Comparison of ENCODE assay signal across 19 cellular contexts in the genomic region with DNA sequence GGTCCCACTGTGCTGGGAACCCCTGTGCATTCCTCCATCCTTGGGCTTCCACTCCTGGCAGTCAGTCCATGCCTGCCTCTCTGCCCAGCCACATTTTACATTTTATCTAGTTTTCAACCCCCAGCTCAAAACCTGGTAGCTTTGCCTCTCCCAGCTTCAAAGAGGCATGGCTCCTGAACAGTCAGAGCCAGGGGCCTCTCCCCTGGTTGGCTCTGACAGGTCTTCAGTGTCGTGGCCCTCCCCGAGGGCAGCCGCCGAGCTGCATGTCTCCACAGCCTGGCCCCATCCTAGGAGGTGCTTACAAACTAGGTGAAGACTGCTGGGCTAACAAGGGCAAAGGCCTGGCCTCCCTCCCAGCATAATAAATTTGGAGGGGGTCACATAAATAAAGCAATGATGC. TPM values are rescaled to one million over a fixed set of nuclear protein-coding genes. Genes with fewer than 3 reads are reported as not detected.
"Had no signal": no experiment of that assay in that cellular context is flagged by ENCODE, and none has a peak within 500 bp of the region (broad histone marks: within the 10 kb centered on the region; RNA-seq: fewer than 3 reads in every experiment).

No MANE protein-coding gene starts in this region.

- DNase-seq: activated CD4-positive, alpha-beta T cell treated with anti-CD3 and anti-CD28 coated beads for 36 hours; activated CD8-positive, alpha-beta T cell treated with anti-CD3 and anti-CD28 coated beads for 36 hours; activated effector memory CD4-positive, alpha-beta T cell treated with Interleukin-2 at 50 U/mL for 16 hours; activated naive CD4-positive, alpha-beta T cell treated with anti-CD3 and anti-CD28 coated beads, Interleukin-2, amount 50 U/mL, for 16 hours; activated T-cell treated with anti-CD3 and anti-CD28 coated beads, Interleukin-2, amount 50 U/mL, for 4 hours; cortex of kidney; effector memory CD4-positive, alpha-beta T cell; gastrocnemius medialis; mesendoderm; occipital lobe; right lobe of liver had no signal

- FAIRE-seq: islet of Langerhans had no signal

- H3K4me3 ChIP-seq: cardiac muscle cell, gastrocnemius medialis, right lobe of liver, thoracic aorta had no signal

- ATAC-seq: activated CD4-positive, alpha-beta T cell treated with anti-CD3 and anti-CD28 coated beads for 36 hours; activated CD8-positive, alpha-beta T cell treated with anti-CD3 and anti-CD28 coated beads for 36 hours; activated T-cell treated with anti-CD3 and anti-CD28 coated beads, Interleukin-2, amount 50 U/mL, for 4 hours; gastrocnemius medialis had no signal

- H3K27me3 Mint-ChIP-seq: activated CD4-positive, alpha-beta T cell treated with anti-CD3 and anti-CD28 coated beads for 36 hours; activated CD8-positive, alpha-beta T cell treated with anti-CD3 and anti-CD28 coated beads for 36 hours; progenitor cell of endocrine pancreas; stimulated activated naive CD8-positive, alpha-beta T cell treated with anti-CD3 and anti-CD28 coated beads, Interleukin-15, Interleukin-2, amounts not matched to agents 100 ng/mL and 50 ng/mL, for 24 hours had no signal

- H3K4me1 Mint-ChIP-seq: activated CD4-positive, alpha-beta T cell treated with anti-CD3 and anti-CD28 coated beads for 36 hours had no signal

- H3K36me3 ChIP-seq: cardiac muscle cell, gastrocnemius medialis, right lobe of liver, thoracic aorta had no signal

- H3K27ac ChIP-seq: cardiac muscle cell, right lobe of liver, thoracic aorta, VCaP had no signal

- H3K9me3 Mint-ChIP-seq: activated CD8-positive, alpha-beta T cell treated with anti-CD3 and anti-CD28 coated beads for 36 hours; activated T-cell treated with anti-CD3 and anti-CD28 coated beads, Interleukin-2, amount 50 U/mL, for 4 hours; natural killer cell treated with Interleukin-12 subunit alpha and Interleukin-12 subunit beta and Interleukin-15 and Interleukin-18, amount 100 ng/mL, for 72 hours; stimulated activated naive CD8-positive, alpha-beta T cell treated with anti-CD3 and anti-CD28 coated beads, Interleukin-15, Interleukin-2, amounts not matched to agents 100 ng/mL and 50 ng/mL, for 24 hours had no signal

- H3K9me3 ChIP-seq: gastrocnemius medialis, right lobe of liver, thoracic aorta had no signal

- H3K4me1 ChIP-seq: right lobe of liver had no signal

- H3K4me3 Mint-ChIP-seq: activated CD4-positive, alpha-beta T cell treated with anti-CD3 and anti-CD28 coated beads for 36 hours; activated CD8-positive, alpha-beta T cell treated with anti-CD3 and anti-CD28 coated beads for 36 hours; activated T-cell treated with anti-CD3 and anti-CD28 coated beads, Interleukin-2, amount 50 U/mL, for 4 hours; natural killer cell treated with Interleukin-12 subunit alpha and Interleukin-12 subunit beta and Interleukin-15 and Interleukin-18, amount 100 ng/mL, for 72 hours; stimulated activated naive CD8-positive, alpha-beta T cell treated with anti-CD3 and anti-CD28 coated beads, Interleukin-15, Interleukin-2, amounts not matched to agents 100 ng/mL and 50 ng/mL, for 24 hours had no signal

- H3K36me3 Mint-ChIP-seq: natural killer cell treated with Interleukin-12 subunit alpha and Interleukin-12 subunit beta and Interleukin-15 and Interleukin-18, amount 100 ng/mL, for 72 hours had no signal

- H3K27me3 ChIP-seq: gastrocnemius medialis, right lobe of liver had no signal

- H3K27ac Mint-ChIP-seq: activated CD4-positive, alpha-beta T cell treated with anti-CD3 and anti-CD28 coated beads for 36 hours; activated CD8-positive, alpha-beta T cell treated with anti-CD3 and anti-CD28 coated beads for 36 hours; natural killer cell treated with Interleukin-12 subunit alpha and Interleukin-12 subunit beta and Interleukin-15 and Interleukin-18, amount 100 ng/mL, for 72 hours; progenitor cell of endocrine pancreas; stimulated activated naive CD8-positive, alpha-beta T cell treated with anti-CD3 and anti-CD28 coated beads, Interleukin-15, Interleukin-2, amounts not matched to agents 100 ng/mL and 50 ng/mL, for 24 hours had no signal

RNA-seq across cellular contexts. Expression of a gene that starts 14.8 kb away (rescaled TPM):
- total RNA-seq: activated CD4-positive, alpha-beta T cell treated with anti-CD3 and anti-CD28 coated beads for 36 hours; activated CD8-positive, alpha-beta T cell treated with anti-CD3 and anti-CD28 coated beads for 36 hours; natural killer cell treated with Interleukin-12 subunit alpha and Interleukin-12 subunit beta and Interleukin-15 and Interleukin-18, amount 100 ng/mL, for 72 hours; T-helper 1 cell treated with Interleukin-12 subunit alpha and Interleukin-12 subunit beta and Interleukin-4 antibody, amounts not matched to agents 30 ng/mL and 1 ng/mL, for 36 hours had no signal
